Comparison of ENCODE assay signal across 8 cellular contexts in the genomic region with DNA sequence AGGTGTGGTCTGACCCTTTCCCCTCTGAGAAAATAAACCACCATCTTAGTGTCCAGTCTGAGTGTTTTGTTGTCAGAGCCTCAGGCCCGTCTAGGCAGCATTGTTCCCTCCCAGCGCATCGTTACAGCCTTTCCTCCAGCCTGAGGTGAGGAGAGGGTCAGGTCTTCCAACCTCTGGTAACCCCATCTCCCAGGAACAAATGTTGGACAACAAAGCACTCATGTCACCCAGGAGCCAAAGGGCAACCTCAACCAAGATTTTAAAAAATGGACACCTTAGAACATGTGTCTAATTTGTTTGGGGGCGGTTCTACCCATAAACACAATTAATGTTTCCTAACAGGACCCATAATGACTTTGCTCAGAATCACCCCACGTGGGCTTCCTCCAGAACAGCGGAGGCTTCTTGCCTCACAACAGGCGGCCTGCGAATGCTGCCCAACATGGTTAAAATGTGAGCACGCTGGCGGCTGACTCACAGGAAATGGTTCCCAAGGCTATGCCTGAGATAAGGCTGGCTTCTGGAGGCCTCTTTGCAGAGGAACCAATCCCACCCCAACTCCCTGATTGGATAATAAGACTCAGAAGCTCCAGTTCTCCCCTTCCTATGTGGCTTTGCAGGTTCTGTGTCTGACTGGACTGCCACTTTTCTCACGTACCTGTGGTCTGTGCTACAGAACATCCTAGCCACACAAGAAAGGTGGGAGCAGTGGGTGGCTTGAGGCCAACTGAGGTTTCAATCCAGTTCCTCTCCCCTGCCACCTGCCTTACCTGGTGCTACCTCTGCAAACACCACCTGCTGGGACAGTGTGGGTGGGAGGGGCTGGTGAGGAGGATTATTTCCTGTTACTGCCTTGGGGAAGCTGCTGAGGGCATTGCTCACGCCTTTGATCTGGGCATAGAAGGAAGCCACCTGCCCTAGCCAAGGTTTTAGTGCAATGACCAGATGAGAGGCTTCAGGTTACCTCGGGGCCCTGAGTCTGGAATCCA.
A peak's percentile ranks its signal among the peaks of the same experiment; 100 is the strongest.
DNase-seq lines count a peak whose midpoint lies in the region; ATAC-seq and TF ChIP-seq lines count a peak whose summit lies in the region.

No MANE protein-coding gene starts in this region.

- TF ChIP-seq CTCF in AG09309 (IDR thresholded peaks at IDR 0.05; ENCODE audit: control insufficient read depth, insufficient read depth, low read depth, low read length, missing control alignments): no peak
- no peak for TF ChIP-seq CTCF in SK-N-SH (IDR thresholded peaks at IDR 0.05)
- TF ChIP-seq CTCF in right lobe of liver (IDR thresholded peaks at IDR 0.05): no peak
- no peak for TF ChIP-seq CTCF in suprapubic skin (IDR thresholded peaks at IDR 0.05)

- H3K4me1 ChIP-seq in SK-N-SH (ENCODE audit: control insufficient read depth in 1 of 2, insufficient read depth in 2 of 2, low read depth in 1 of 2, low read length in 1 of 2) (peaks cover 10 to 52% of the 10 kb centered on the region in 2 experiments; a peak in 2 of 4 replicates), right lobe of liver (no peaks in the 10 kb centered on the region), suprapubic skin (peaks cover 49% of the 10 kb centered on the region)

- H3K9ac ChIP-seq in SK-N-SH: no peak overlapping the region

- H3K27me3 ChIP-seq in SK-N-SH (ENCODE audit: insufficient read depth): no peaks in the 10 kb centered on the region
- no peaks in the 10 kb centered on the region for H3K27me3 ChIP-seq in right lobe of liver
- H3K27me3 ChIP-seq in suprapubic skin: no peaks in the 10 kb centered on the region

- H3K27ac ChIP-seq in SK-N-SH (ENCODE audit: low read depth in 2 of 2, low read length in 1 of 2) (peak overlapping the region in 1 of 2 experiments; percentile 91; a peak in 2 of 4 replicates), right lobe of liver (peak overlapping the region in 2 of 3 donors; percentile 4 to 6), suprapubic skin (peak overlapping the region; percentile 58)

- no peaks in the 10 kb centered on the region for H3F3A ChIP-seq in SK-N-SH (replicated peaks; ENCODE audit: insufficient read depth)

- H3K4me3 ChIP-seq in AG09309 (ENCODE audit: control insufficient read depth, low read depth, low read length) (no peak overlapping the region), SK-N-SH (ENCODE audit: low read depth in 2 of 2, low read length in 1 of 2) (no peak overlapping the region), right lobe of liver (no peak overlapping the region), suprapubic skin (no peak overlapping the region)

- H2AFZ ChIP-seq in SK-N-SH (ENCODE audit: low read depth): peak overlapping the region; percentile 50; the same call in 1 of the 2 replicates

- no peaks in the 10 kb centered on the region for H3K79me2 ChIP-seq in SK-N-SH (ENCODE audit: insufficient read depth)

- TF ChIP-seq POLR2A in right lobe of liver (IDR thresholded peaks at IDR 0.05): no peak
- no peak for TF ChIP-seq POLR2A in suprapubic skin (IDR thresholded peaks at IDR 0.05)

- H3K9me2 ChIP-seq in SK-N-SH: no peaks in the 10 kb centered on the region

- no peaks in the 10 kb centered on the region for H3K9me3 ChIP-seq in SK-N-SH
- H3K9me3 ChIP-seq in right lobe of liver: no peaks in the 10 kb centered on the region
- no peaks in the 10 kb centered on the region for H3K9me3 ChIP-seq in suprapubic skin

- POLR2A ChIA-PET in SK-N-SH (lab: Yijun Ruan, JAX): interaction anchor here (0.6 to 1.2 kb wide), 2 partner anchors 36 to 188 kb away, joined by 3 to 5 read pairs; no protein-coding TSS in a partner anchor

- H4K20me1 ChIP-seq in SK-N-SH (ENCODE audit: insufficient read depth): no peaks in the 10 kb centered on the region

- DNase-seq in AG09309 (ENCODE audit: low read depth): peak; percentile 20
- peak; percentile 25 for DNase-seq in SK-N-SH
- peak; percentile 79 for DNase-seq in astrocyte of the hippocampus (ENCODE audit: low read depth, low spot score)
- DNase-seq in right lobe of liver: peak; percentile 67 to 71 (median 70)
- DNase-seq in suprapubic skin (ENCODE audit: low spot score in 2 of 2): no peak

- TF ChIP-seq EP300 in Ishikawa (IDR thresholded peaks at IDR 0.05; ENCODE audit: borderline replicate concordance) (peak; percentile 84), SK-N-SH (IDR thresholded peaks at IDR 0.05; ENCODE audit: borderline replicate concordance in 1 of 2, low read depth in 1 of 2, low read length in 1 of 2) (no peak), suprapubic skin (IDR thresholded peaks at IDR 0.05) (no peak)

- H3K36me3 ChIP-seq in SK-N-SH (replicated peaks in 1 of 2; ENCODE audit: control insufficient read depth in 1 of 2, insufficient read depth in 2 of 2, low read length in 1 of 2) (no peaks in the 10 kb centered on the region), right lobe of liver (no peaks in the 10 kb centered on the region), suprapubic skin (no peaks in the 10 kb centered on the region)

- ATAC-seq in right lobe of liver (peak; percentile 72 to 86 (median 78)), GM21390 (IDR thresholded peaks at IDR 0.05; ENCODE audit: unreplicated experiment) (no peak), GM21825 (IDR thresholded peaks at IDR 0.05; ENCODE audit: unreplicated experiment) (no peak)

- CTCF ChIA-PET in SK-N-SH (lab: Yijun Ruan, JAX): interaction anchor here (1.0 kb wide), 1 partner anchor 11 kb away, joined by 3 read pairs; no protein-coding TSS in a partner anchor

- no peak; the same call in 1 of the 2 replicates for TF ChIP-seq RAD21 in Ishikawa (IDR thresholded peaks at IDR 0.05; ENCODE audit: low read depth)
- TF ChIP-seq RAD21 in SK-N-SH (IDR thresholded peaks at IDR 0.05; ENCODE audit: low read length): no peak

- WGBS in SK-N-SH (ENCODE audit: low lambda C conversion rate): 77% methylated on average over 12 of the region's 13 CpGs
- 83% methylated on average over 4 of the region's 13 CpGs for WGBS in right lobe of liver (ENCODE audit: insufficient coverage, low coverage, low lambda C conversion rate, missing lambda C conversion rate)
- WGBS in suprapubic skin: 73% methylated on average over 13 of the region's 13 CpGs

- intact Hi-C loops in right lobe of liver (cut with DNase I): no loop called here

- no peak overlapping the region for H3K4me2 ChIP-seq in SK-N-SH

TF ChIP-seq in Ishikawa, 13 proteins besides CTCF, POLR2A, EP300 and RAD21 (continues in another document):
- peak; percentile 94 for TF ChIP-seq TCF12 (IDR thresholded peaks at IDR 0.05; ENCODE audit: low read depth)
- no peak for TF ChIP-seq ZBTB7A (IDR thresholded peaks at IDR 0.05; ENCODE audit: low read depth)
- peak; percentile 87 for TF ChIP-seq NFIC (IDR thresholded peaks at IDR 0.05)
- TF ChIP-seq CEBPB (IDR thresholded peaks at IDR 0.05): 0 out of 2 replicates have a peak, but pooled peaks have one; percentile 27
- TF ChIP-seq FOXM1 (IDR thresholded peaks at IDR 0.05; ENCODE audit: borderline replicate concordance, low read depth): peak; percentile 77
- TF ChIP-seq CREB1 (IDR thresholded peaks at IDR 0.05; ENCODE audit: low read depth): no peak
- TF ChIP-seq, protein P1, sequence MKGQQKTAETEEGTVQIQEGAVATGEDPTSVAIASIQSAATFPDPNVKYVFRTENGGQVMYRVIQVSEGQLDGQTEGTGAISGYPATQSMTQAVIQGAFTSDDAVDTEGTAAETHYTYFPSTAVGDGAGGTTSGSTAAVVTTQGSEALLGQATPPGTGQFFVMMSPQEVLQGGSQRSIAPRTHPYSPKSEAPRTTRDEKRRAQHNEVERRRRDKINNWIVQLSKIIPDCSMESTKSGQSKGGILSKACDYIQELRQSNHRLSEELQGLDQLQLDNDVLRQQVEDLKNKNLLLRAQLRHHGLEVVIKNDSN (IDR thresholded peaks at IDR 0.05): peak; percentile 26; the same call in 1 of the 2 replicates
- TF ChIP-seq TEAD4 (IDR thresholded peaks at IDR 0.05): peak; percentile 41; the same call in 1 of the 2 replicates
- TF ChIP-seq TAF1 (IDR thresholded peaks at IDR 0.05; ENCODE audit: low read depth): no peak

TF ChIP-seq in SK-N-SH, 30 proteins besides CTCF, POLR2A, EP300 and RAD21:
- TF ChIP-seq SMC3 (IDR thresholded peaks at IDR 0.05; ENCODE audit: low read depth, low read length) (no peak), FOSL2 (IDR thresholded peaks at IDR 0.05; ENCODE audit: borderline replicate concordance, low read depth) (peak; percentile 41; the same call in 1 of the 2 replicates)
TF ChIP-seq in SK-N-SH: peak in this region for 1.

Comparison
In these comparisons a context has a peak if more than half of its experiments do, and no peak if none do; other contexts are left out.
1. DNase-seq: peak in AG09309 (single experiment), SK-N-SH (single experiment), astrocyte of the hippocampus (single experiment) and right lobe of liver (3 of 3); none in suprapubic skin (0 of 2).
2. ATAC-seq: peak in right lobe of liver (4 of 4); none in GM21390 (single experiment) and GM21825 (single experiment).